ENCODE assay signal across 29 cellular contexts in genomic region chr5:173807150-173807784, GRCh38.
DNase-seq lines count a peak whose midpoint lies in the region; ATAC-seq, FAIRE-seq and TF ChIP-seq lines count a peak whose summit lies in the region.
"Had no signal": no experiment of that assay in that cellular context is flagged by ENCODE, and none has a peak within 500 bp of the region (broad histone marks: within the 10 kb centered on the region; RNA-seq: fewer than 3 reads in every experiment).

No MANE protein-coding gene starts in this region.

- BruUV-seq in K562 (replicated peaks; lab: Mats Ljungman, UMichigan) = no TSS peak

- POLR2A ChIA-PET in K562 (lab: Yijun Ruan, JAX) (interaction anchor here (0.6 to 0.7 kb wide), 3 partner anchors 23 to 170 kb away, joined by 3 read pairs; no protein-coding TSS in a partner anchor), WTC11 (lab: Charles Lee) (no interaction called here)

- H3K4me1 Mint-ChIP-seq in WTC11 = no peaks in the 10 kb centered on the region
- H3K4me1 Mint-ChIP-seq: activated naive CD8-positive, alpha-beta T cell treated with anti-CD3 and anti-CD28 coated beads, Interleukin-2, amount 50 U/mL, for 24 hours had no signal

- H3K9me3 Mint-ChIP-seq in WTC11 = peaks cover 21% of the 10 kb centered on the region

- TF ChIP-seq EP300 in K562 (IDR thresholded peaks at IDR 0.05; ENCODE audit: low read length) = no peak

- H3K27ac Mint-ChIP-seq in WTC11 = no peak overlapping the region
- H3K27ac Mint-ChIP-seq: activated CD4-positive, alpha-beta memory T cell treated with anti-CD3 and anti-CD28 coated beads for 36 hours; activated naive CD8-positive, alpha-beta T cell treated with anti-CD3 and anti-CD28 coated beads, Interleukin-2, amount 50 U/mL, for 24 hours; activated T-cell treated with anti-CD3 and anti-CD28 coated beads, Interleukin-2, amount 50 U/mL, for 72 hours; progenitor cell of endocrine pancreas had no signal

- peak overlapping the region; percentile 29 to 75 (median 52); a peak in 15 of 22 replicates for H3K4me2 ChIP-seq in BLaER1 treated with 17β-estradiol and CSF1 and Interleukin-3, amounts not matched to agents 10 nM and 100 nM
- H3K4me2 ChIP-seq in K562 (ENCODE audit: insufficient read depth, low read length) = no peak overlapping the region

- peaks cover 21 to 53% (median 33%) of the 10 kb centered on the region in 10 experiments for H3K4me1 ChIP-seq in BLaER1 treated with 17β-estradiol and CSF1 and Interleukin-3, amounts not matched to agents 10 nM and 100 nM
- H3K4me1 ChIP-seq in K562 (replicated peaks in 1 of 2; ENCODE audit: control insufficient read depth in 2 of 2, insufficient read depth in 2 of 2, low read length in 2 of 2) = peaks cover 15 to 19% of the 10 kb centered on the region in 2 experiments
- H3K4me1 ChIP-seq: gastrocnemius medialis, left ventricle myocardium inferior, sigmoid colon had no signal

- DNase-seq in K562 (ENCODE audit: extremely low read depth in 1 of 4, low spot score in 3 of 4) (no peak), left lobe of liver (ENCODE audit: low spot score) (no peak), retinal pigment epithelial cell (ENCODE audit: low read depth) (peak; percentile 82), WTC11 (ENCODE audit: low spot score) (no peak), inferior parietal cortex (ENCODE audit: extremely low spot score) (no peak), glomerular visceral epithelial cell (ENCODE audit: extremely low spot score) (no peak), coronary artery (ENCODE audit: low spot score) (no peak)
- DNase-seq: activated CD4-positive, alpha-beta memory T cell treated with anti-CD3 and anti-CD28 coated beads for 36 hours; activated naive CD4-positive, alpha-beta T cell; activated naive CD8-positive, alpha-beta T cell treated with anti-CD3 and anti-CD28 coated beads, Interleukin-2, amount 50 U/mL, for 24 hours; activated T-cell treated with anti-CD3 and anti-CD28 coated beads, Interleukin-2, amount 50 U/mL, for 72 hours; body of pancreas; gastrocnemius medialis; GDM1; left ventricle myocardium inferior; NCI-H1436 treated with DMSO at 0.1 percent for 48 hours; NCI-H2081 treated with DMSO at 0.1 percent for 48 hours; NCI-H226; NCI-H526 treated with DMSO at 0.1 percent for 48 hours; NK-92 treated with Interleukin-12 subunit alpha and Interleukin-12 subunit beta, amount 100 ng/mL, for 24 hours; sigmoid colon; stimulated activated CD4-positive, alpha-beta T cell treated with anti-CD3 and anti-CD28 coated beads, Interleukin-4, amount 100 ng/mL, for 4 hours; T-helper 1 cell; upper lobe of right lung had no signal

- in situ Hi-C loops in K562 (cut with MboI) = no loop called here

- TF ChIP-seq POLR2A in K562 (conservative IDR thresholded peaks at IDR 0.05) = no peak

- 0 out of 22 replicates have a peak overlapping the region, but pooled peaks of 1 of the 11 experiments have one; percentile 2 for H3K27ac ChIP-seq in BLaER1 treated with 17β-estradiol and CSF1 and Interleukin-3, amounts not matched to agents 10 nM and 100 nM
- H3K27ac ChIP-seq in K562 (ENCODE audit: extremely low read depth, low read depth, low read length) = no peak overlapping the region
- H3K27ac ChIP-seq in coronary artery = no peak overlapping the region
- H3K27ac ChIP-seq: body of pancreas, gastrocnemius medialis, left ventricle myocardium inferior, sigmoid colon, SK-N-MC, upper lobe of right lung had no signal

- no peaks in the 10 kb centered on the region for H3K36me3 ChIP-seq in BLaER1 treated with 17β-estradiol and CSF1 and Interleukin-3, amounts not matched to agents 10 nM and 100 nM
- no peaks in the 10 kb centered on the region for H3K36me3 ChIP-seq in K562 (ENCODE audit: control insufficient read depth, insufficient read depth, low read length)
- H3K36me3 ChIP-seq: gastrocnemius medialis, left ventricle myocardium inferior, sigmoid colon, upper lobe of right lung had no signal

- no peak overlapping the region for H3K9ac ChIP-seq in BLaER1 treated with 17β-estradiol and CSF1 and Interleukin-3, amounts not matched to agents 10 nM and 100 nM
- no peak overlapping the region for H3K9ac ChIP-seq in K562 (ENCODE audit: insufficient read depth in 1 of 2, low read depth in 2 of 2, low read length in 2 of 2)

- H3K27me3 ChIP-seq in BLaER1 treated with 17β-estradiol and CSF1 and Interleukin-3, amounts not matched to agents 10 nM and 100 nM = no peaks in the 10 kb centered on the region
- no peaks in the 10 kb centered on the region for H3K27me3 ChIP-seq in K562 (ENCODE audit: control insufficient read depth in 2 of 2, insufficient read depth in 2 of 2, low read length in 2 of 2)
- H3K27me3 ChIP-seq: body of pancreas, gastrocnemius medialis, sigmoid colon, upper lobe of right lung had no signal

- intact Hi-C loops in K562 (cut with micrococcal nuclease) = no loop called here

- H4K20me1 ChIP-seq in BLaER1 treated with 17β-estradiol and CSF1 and Interleukin-3, amounts not matched to agents 10 nM and 100 nM = no peaks in the 10 kb centered on the region
- no peaks in the 10 kb centered on the region for H4K20me1 ChIP-seq in K562 (replicated peaks; ENCODE audit: control insufficient read depth, insufficient read depth, low read length)

- CTCF ChIA-PET in K562 (lab: Yijun Ruan, JAX; ENCODE audit: low intra/inter-chr PET ratio) (no interaction called here), WTC11 (lab: Charles Lee) (interaction anchor here (0.6 to 1.0 kb wide), 2 partner anchors 68 to 165 kb away, joined by 3 read pairs; no protein-coding TSS in a partner anchor)

- no peaks in the 10 kb centered on the region for H3K79me2 ChIP-seq in K562 (ENCODE audit: control insufficient read depth, insufficient read depth, low read length)

- no peak overlapping the region for H2AFZ ChIP-seq in K562 (ENCODE audit: low read depth, low read length)

- no peak overlapping the region for H3K4me3 ChIP-seq in BLaER1 treated with 17β-estradiol and CSF1 and Interleukin-3, amounts not matched to agents 10 nM and 100 nM
- H3K4me3 ChIP-seq in K562 = no peak overlapping the region
- H3K4me3 ChIP-seq in retinal pigment epithelial cell (ENCODE audit: low read length) = no peak overlapping the region
- H3K4me3 ChIP-seq in coronary artery = no peak overlapping the region
- H3K4me3 ChIP-seq: body of pancreas, gastrocnemius medialis, left ventricle myocardium inferior, sigmoid colon, SK-N-MC, upper lobe of right lung had no signal

- peaks cover 0 to 36% (median 13%) of the 10 kb centered on the region in 11 experiments; a peak in 13 of 22 replicates for H3K9me3 ChIP-seq in BLaER1 treated with 17β-estradiol and CSF1 and Interleukin-3, amounts not matched to agents 10 nM and 100 nM (replicated peaks in 1 of 11)
- peaks cover 5% of the 10 kb centered on the region; the same call in 1 of the 2 replicates for H3K9me3 ChIP-seq in K562 (replicated peaks; ENCODE audit: control insufficient read depth, insufficient read depth, low read depth, low read length)
- H3K9me3 ChIP-seq: body of pancreas, gastrocnemius medialis, sigmoid colon, upper lobe of right lung had no signal

- TF ChIP-seq CTCF in K562 (IDR thresholded peaks at IDR 0.05 in 2 of 3, conservative IDR thresholded peaks at IDR 0.05 in 1 of 3; ENCODE audit: insufficient read depth in 2 of 3, low read depth in 1 of 3, low read length in 3 of 3) (no peak), retinal pigment epithelial cell (conservative IDR thresholded peaks at IDR 0.05; ENCODE audit: low read depth, low read length) (no peak), WTC11 (IDR thresholded peaks at IDR 0.05) (no peak), coronary artery (IDR thresholded peaks at IDR 0.05) (no peak)

- WGBS in K562 (ENCODE audit: insufficient coverage, low coverage, missing lambda C conversion rate) = 74% methylated on average over 18 of the region's 18 CpGs

- H3K36me3 Mint-ChIP-seq in WTC11 = peaks cover 8% of the 10 kb centered on the region
- H3K36me3 Mint-ChIP-seq: activated CD4-positive, alpha-beta memory T cell treated with anti-CD3 and anti-CD28 coated beads for 36 hours had no signal

- no peak for FAIRE-seq in K562 (lab: Jason Lieb, UNC)
- FAIRE-seq: A204.1 had no signal

- H3K9me1 ChIP-seq in K562 (ENCODE audit: control insufficient read depth, insufficient read depth, low read length) = no peaks in the 10 kb centered on the region

- no peak overlapping the region for H3K4me3 Mint-ChIP-seq in WTC11
- H3K4me3 Mint-ChIP-seq: activated CD4-positive, alpha-beta memory T cell treated with anti-CD3 and anti-CD28 coated beads for 36 hours; activated naive CD8-positive, alpha-beta T cell treated with anti-CD3 and anti-CD28 coated beads, Interleukin-2, amount 50 U/mL, for 24 hours; activated T-cell treated with anti-CD3 and anti-CD28 coated beads, Interleukin-2, amount 50 U/mL, for 72 hours had no signal

- ATAC-seq in K562 (no peak), left lobe of liver (peak; percentile 3), WTC11 (no peak)
- ATAC-seq: activated naive CD8-positive, alpha-beta T cell treated with anti-CD3 and anti-CD28 coated beads, Interleukin-2, amount 50 U/mL, for 24 hours; activated T-cell treated with anti-CD3 and anti-CD28 coated beads, Interleukin-2, amount 50 U/mL, for 72 hours; body of pancreas; gastrocnemius medialis; HCT116 had no signal

- H3K27me3 Mint-ChIP-seq in WTC11 (ENCODE audit: low read depth) = no peaks in the 10 kb centered on the region
- H3K27me3 Mint-ChIP-seq: activated CD4-positive, alpha-beta memory T cell treated with anti-CD3 and anti-CD28 coated beads for 36 hours; activated naive CD8-positive, alpha-beta T cell treated with anti-CD3 and anti-CD28 coated beads, Interleukin-2, amount 50 U/mL, for 24 hours; progenitor cell of endocrine pancreas had no signal

- TF ChIP-seq RAD21 in K562 (CRISPR knock-in tag; conservative IDR thresholded peaks at IDR 0.05 in 1 of 2, IDR thresholded peaks at IDR 0.05 in 1 of 2) = no peak

TF ChIP-seq in K562, 482 proteins besides CTCF, POLR2A, EP300 and RAD21 (continues in another document):
- TF ChIP-seq LCOR (CRISPR knock-in tag; IDR thresholded peaks at IDR 0.05) = no peak

TF ChIP-seq in WTC11, 78 proteins besides CTCF, POLR2A, EP300 and RAD21 (continues in another document):
- TF ChIP-seq HMGXB4 (CRISPR knock-in tag; IDR thresholded peaks at IDR 0.05) = no peak
- no peak for TF ChIP-seq ZNF232 (CRISPR knock-in tag; IDR thresholded peaks at IDR 0.05)
- TF ChIP-seq NFATC4 (CRISPR knock-in tag; IDR thresholded peaks at IDR 0.05) = no peak
- no peak for TF ChIP-seq ZNF396 (CRISPR knock-in tag; IDR thresholded peaks at IDR 0.05; ENCODE audit: borderline replicate concordance)
